Comparison of ENCODE assay signal across 1 cellular context in genomic region chr14:73227812-73228781, GRCh38.
TF ChIP-seq lines count a peak whose summit lies in the region.

No MANE protein-coding gene starts in this region.

TF ChIP-seq in WTC11, 78 proteins besides CTCF, POLR2A, EP300 and RAD21 (continued from another document):
- no peak for TF ChIP-seq TEAD4 (CRISPR knock-in tag; IDR thresholded peaks at IDR 0.05)
